Comparison of ENCODE assay signal across 19 cellular contexts in genomic region chr5:81980160-81980559, GRCh38.
"Had no signal": no experiment of that assay in that cellular context is flagged by ENCODE, and none has a peak within 500 bp of the region (broad histone marks: within the 10 kb centered on the region; RNA-seq: fewer than 3 reads in every experiment).

No MANE protein-coding gene starts in this region.

- H3K4me1 ChIP-seq: pancreas, right lobe of liver, upper lobe of left lung had no signal

- H3K27ac ChIP-seq: pancreas, right lobe of liver, thoracic aorta, upper lobe of left lung had no signal

- ATAC-seq: left lobe of liver; pancreas; right lobe of liver; stimulated activated effector memory CD8-positive, alpha-beta T cell treated with anti-CD3 and anti-CD28 coated beads, Interleukin-12 subunit alpha, Interleukin-12 subunit beta, amount 100 ng/mL, for 72 hours had no signal

- H3K27ac Mint-ChIP-seq: activated B cell treated with CpG ODN at 0.5 μM for 24 hours; activated CD4-positive, alpha-beta memory T cell treated with anti-CD3 and anti-CD28 coated beads for 36 hours; activated naive CD4-positive, alpha-beta T cell treated with anti-CD3 and anti-CD28 coated beads for 36 hours; brain; naive B cell; stimulated activated effector memory CD8-positive, alpha-beta T cell treated with anti-CD3 and anti-CD28 coated beads, Interleukin-12 subunit alpha, Interleukin-12 subunit beta, amount 100 ng/mL, for 72 hours had no signal

- H3K9me3 ChIP-seq: pancreas, right lobe of liver, thoracic aorta, upper lobe of left lung had no signal

- H3K9me3 Mint-ChIP-seq: activated B cell treated with CpG ODN at 0.5 μM for 24 hours; activated CD4-positive, alpha-beta memory T cell treated with anti-CD3 and anti-CD28 coated beads for 36 hours; activated naive CD4-positive, alpha-beta T cell treated with anti-CD3 and anti-CD28 coated beads for 36 hours; stimulated activated effector memory CD8-positive, alpha-beta T cell treated with anti-CD3 and anti-CD28 coated beads, Interleukin-12 subunit alpha, Interleukin-12 subunit beta, amount 100 ng/mL, for 72 hours had no signal

- H3K27me3 Mint-ChIP-seq: activated B cell treated with CpG ODN at 0.5 μM for 24 hours; activated CD4-positive, alpha-beta memory T cell treated with anti-CD3 and anti-CD28 coated beads for 36 hours; brain; naive B cell had no signal

- H3K27me3 ChIP-seq: pancreas, right lobe of liver, upper lobe of left lung had no signal

- H3K4me1 Mint-ChIP-seq: activated B cell treated with CpG ODN at 0.5 μM for 24 hours; brain; stimulated activated effector memory CD8-positive, alpha-beta T cell treated with anti-CD3 and anti-CD28 coated beads, Interleukin-12 subunit alpha, Interleukin-12 subunit beta, amount 100 ng/mL, for 72 hours had no signal

- H3K36me3 ChIP-seq: pancreas, right lobe of liver, thoracic aorta had no signal

- DNase-seq: activated B cell treated with CpG ODN at 0.5 μM for 24 hours; activated CD4-positive, alpha-beta memory T cell treated with anti-CD3 and anti-CD28 coated beads for 36 hours; activated CD4-positive, alpha-beta T cell treated with anti-CD3 and anti-CD28 coated beads for 4 hours; activated naive CD4-positive, alpha-beta T cell treated with anti-CD3 and anti-CD28 coated beads for 36 hours; activated T-cell treated with anti-CD3 and anti-CD28 coated beads for 4 hours; anterior cingulate cortex; central memory CD4-positive, alpha-beta T cell; head of caudate nucleus; naive B cell; pancreas; right lobe of liver; stimulated activated CD4-positive, alpha-beta T cell treated with anti-CD3 and anti-CD28 coated beads, Interleukin-4, amount 100 ng/mL, for 1 hour; T-helper 2 cell; upper lobe of left lung had no signal

- H3K4me3 Mint-ChIP-seq: activated B cell treated with CpG ODN at 0.5 μM for 24 hours; activated CD4-positive, alpha-beta memory T cell treated with anti-CD3 and anti-CD28 coated beads for 36 hours; activated naive CD4-positive, alpha-beta T cell treated with anti-CD3 and anti-CD28 coated beads for 36 hours; brain; naive B cell; stimulated activated effector memory CD8-positive, alpha-beta T cell treated with anti-CD3 and anti-CD28 coated beads, Interleukin-12 subunit alpha, Interleukin-12 subunit beta, amount 100 ng/mL, for 72 hours had no signal

- H3K4me3 ChIP-seq: pancreas, right lobe of liver, smooth muscle cell, thoracic aorta, upper lobe of left lung had no signal
